ENCODE assay signal across 18 cellular contexts in the genomic region with DNA sequence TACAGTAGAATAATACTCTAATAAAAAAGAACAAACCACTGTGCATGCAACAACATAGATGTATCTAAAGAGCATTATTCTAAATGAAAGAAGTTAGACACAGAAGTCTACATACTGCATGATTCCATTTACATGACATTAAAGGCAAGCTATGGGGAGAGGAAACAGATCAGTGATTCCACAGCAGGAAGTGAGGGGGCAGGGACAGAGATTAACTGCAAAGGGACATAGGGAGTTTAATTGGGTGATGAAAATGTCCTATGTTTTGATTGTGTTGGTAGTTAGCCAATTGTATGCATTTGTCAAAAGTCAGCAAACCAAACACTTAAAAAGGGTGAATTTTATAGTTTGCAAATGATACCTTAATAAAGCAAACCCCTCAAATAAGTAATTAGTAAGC.
"Had no signal": no experiment of that assay in that cellular context is flagged by ENCODE, and none has a peak within 500 bp of the region (broad histone marks: within the 10 kb centered on the region; RNA-seq: fewer than 3 reads in every experiment).

No MANE protein-coding gene starts in this region.

- DNase-seq: activated CD4-positive, alpha-beta T cell treated with anti-CD3 and anti-CD28 coated beads, Interleukin-2, amount 50 U/mL, for 1 hour; activated effector memory CD4-positive, alpha-beta T cell treated with anti-CD3 and anti-CD28 coated beads, Interleukin-2, amount 50 U/mL, for 16 hours; activated T-cell treated with anti-CD3 and anti-CD28 coated beads, Interleukin-2, amount 50 U/mL, for 4 hours; brain microvascular endothelial cell; esophagus squamous epithelium; kidney glomerular epithelial cell; mesendoderm; natural killer cell; occipital lobe; right cardiac atrium; stimulated activated CD4-positive, alpha-beta T cell treated with anti-CD3 and anti-CD28 coated beads, Interleukin-15, amount 100 ng/mL, for 24 hours; stimulated activated CD4-positive, alpha-beta T cell treated with anti-CD3 and anti-CD28 coated beads, Interleukin-4, amount 100 ng/mL, for 1 hour; stimulated activated naive CD8-positive, alpha-beta T cell treated with anti-CD3 and anti-CD28 coated beads, Interleukin-15, Interleukin-2, amounts not matched to agents 100 U/mL and 50 U/mL, for 24 hours; trophoblast cell had no signal

- H2AFZ ChIP-seq: hepatocyte had no signal

- H3K4me1 ChIP-seq: esophagus squamous epithelium, suprapubic skin had no signal

- H3K27me3 ChIP-seq: brain microvascular endothelial cell, hepatocyte, suprapubic skin had no signal

- H3K36me3 ChIP-seq: brain microvascular endothelial cell, esophagus squamous epithelium, suprapubic skin had no signal

- H3K4me3 ChIP-seq: coronary artery, esophagus squamous epithelium, hepatocyte, skin epidermis, suprapubic skin had no signal

- H3K4me2 ChIP-seq: hepatocyte had no signal

- H3K9me3 ChIP-seq: esophagus squamous epithelium, suprapubic skin had no signal

- H3K27ac ChIP-seq: brain microvascular endothelial cell, coronary artery, esophagus squamous epithelium, hepatocyte, skin epidermis, suprapubic skin had no signal

- ATAC-seq: activated T-cell treated with anti-CD3 and anti-CD28 coated beads, Interleukin-2, amount 50 U/mL, for 4 hours; natural killer cell; stimulated activated naive CD8-positive, alpha-beta T cell treated with anti-CD3 and anti-CD28 coated beads, Interleukin-15, Interleukin-2, amounts not matched to agents 100 U/mL and 50 U/mL, for 24 hours had no signal

- H3K79me2 ChIP-seq: hepatocyte had no signal
